1 cellular context compared by ENCODE assay signal in the genomic region with DNA sequence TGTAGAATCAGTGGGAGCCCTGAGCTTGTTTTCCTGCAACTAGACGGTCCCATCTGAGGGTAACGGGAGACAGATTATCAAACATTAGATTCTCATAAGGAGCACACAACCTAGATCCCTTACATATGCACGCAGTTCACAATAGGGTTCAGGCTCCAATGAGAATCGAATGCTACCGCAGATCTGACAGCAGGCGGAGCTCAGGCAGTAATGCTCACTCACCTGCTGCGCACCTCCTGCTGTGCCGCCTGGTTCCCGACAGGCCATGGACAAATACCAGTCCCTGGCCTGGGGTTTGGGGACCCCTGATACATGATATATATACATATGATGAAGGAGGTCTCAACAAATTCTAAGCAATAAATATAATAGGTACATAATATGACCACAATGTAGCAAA.
A peak's percentile ranks its signal among the peaks of the same experiment; 100 is the strongest.
TF ChIP-seq lines count a peak whose summit lies in the region.

No MANE protein-coding gene starts in this region.

TF ChIP-seq in HepG2, 621 proteins besides CTCF, POLR2A, EP300 and RAD21:
- peak; percentile 39 for TF ChIP-seq STAG1 (CRISPR knock-in tag; IDR thresholded peaks at IDR 0.05)
- TF ChIP-seq RFXANK (CRISPR knock-in tag; IDR thresholded peaks at IDR 0.05): no peak
TF ChIP-seq in HepG2: peak in this region for 1.
